ENCODE assay signal across 27 cellular contexts in the genomic region with DNA sequence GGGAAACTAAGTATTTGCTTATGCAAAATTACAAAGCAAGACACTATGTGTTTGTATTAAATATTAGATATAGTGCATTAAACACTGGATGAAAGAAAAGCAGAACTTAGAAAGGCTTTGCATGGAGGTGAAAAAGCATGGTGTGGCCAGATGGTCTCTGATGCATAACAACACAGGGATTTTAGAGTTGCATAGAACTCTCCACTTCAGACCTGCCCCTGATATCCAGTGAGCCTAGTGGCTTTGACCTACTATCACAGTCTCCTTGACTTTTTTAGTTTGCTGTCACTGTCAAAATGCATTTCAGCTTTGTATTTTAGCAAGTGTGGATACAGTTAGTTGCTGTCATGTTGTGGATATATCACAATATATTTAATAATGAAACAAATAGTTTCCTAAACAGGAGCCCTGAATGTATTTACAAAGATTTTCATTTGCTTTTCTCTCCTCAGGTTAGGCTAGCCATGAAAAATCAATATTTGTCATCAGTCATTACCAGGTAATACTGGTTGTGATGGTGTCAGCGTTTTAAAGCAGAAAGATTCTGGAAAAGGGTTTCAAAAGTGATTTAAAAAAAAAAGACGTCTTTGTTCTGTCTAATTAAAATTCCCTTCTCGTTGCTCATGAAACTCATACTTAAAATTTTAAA. TPM values are rescaled to one million over a fixed set of nuclear protein-coding genes. Genes with fewer than 3 reads are reported as not detected.
DNase-seq lines count a peak whose midpoint lies in the region; ATAC-seq and TF ChIP-seq lines count a peak whose summit lies in the region.
"Had no signal": no experiment of that assay in that cellular context is flagged by ENCODE, and none has a peak within 500 bp of the region (broad histone marks: within the 10 kb centered on the region; RNA-seq: fewer than 3 reads in every experiment).

No MANE protein-coding gene starts in this region.

- peaks cover 45% of the 10 kb centered on the region for H3K4me1 Mint-ChIP-seq in WTC11
- H3K4me1 Mint-ChIP-seq in neural crest cell, result peaks cover 37% of the 10 kb centered on the region
- H3K4me1 Mint-ChIP-seq: activated naive CD4-positive, alpha-beta T cell treated with anti-CD3 and anti-CD28 coated beads, Interleukin-2, amount 50 U/mL, for 24 hours; activated T-helper 17 cell treated with anti-CD3 and anti-CD28 coated beads, Interleukin-2, amount 50 U/mL, for 72 hours; CD4-positive, CD25-positive, alpha-beta regulatory T cell; naive thymus-derived CD8-positive, alpha-beta T cell had no signal

- H3K27ac Mint-ChIP-seq in WTC11 (peak overlapping the region; percentile 75), neural crest cell (ENCODE audit: unreplicated experiment) (no peak overlapping the region)
- H3K27ac Mint-ChIP-seq: activated naive CD4-positive, alpha-beta T cell treated with anti-CD3 and anti-CD28 coated beads, Interleukin-2, amount 50 U/mL, for 24 hours; activated T-helper 17 cell treated with anti-CD3 and anti-CD28 coated beads, Interleukin-2, amount 50 U/mL, for 72 hours; naive thymus-derived CD8-positive, alpha-beta T cell had no signal

- CTCF ChIA-PET in WTC11 (lab: Charles Lee), result no interaction called here

- H3K4me3 Mint-ChIP-seq in WTC11 (no peak overlapping the region), neural crest cell (peak overlapping the region; percentile 2)
- H3K4me3 Mint-ChIP-seq: activated naive CD4-positive, alpha-beta T cell treated with anti-CD3 and anti-CD28 coated beads, Interleukin-2, amount 50 U/mL, for 24 hours; activated T-helper 17 cell treated with anti-CD3 and anti-CD28 coated beads, Interleukin-2, amount 50 U/mL, for 72 hours; CD4-positive, CD25-positive, alpha-beta regulatory T cell; naive thymus-derived CD8-positive, alpha-beta T cell had no signal

- no peaks in the 10 kb centered on the region for H3K36me3 Mint-ChIP-seq in WTC11
- no peaks in the 10 kb centered on the region for H3K36me3 Mint-ChIP-seq in neural crest cell (ENCODE audit: low read depth)
- H3K36me3 Mint-ChIP-seq: activated naive CD4-positive, alpha-beta T cell treated with anti-CD3 and anti-CD28 coated beads, Interleukin-2, amount 50 U/mL, for 24 hours; CD4-positive, CD25-positive, alpha-beta regulatory T cell; naive thymus-derived CD8-positive, alpha-beta T cell had no signal

- POLR2A ChIA-PET in WTC11 (lab: Charles Lee), result no interaction called here

- H3K27me3 Mint-ChIP-seq in WTC11 (ENCODE audit: low read depth) (no peaks in the 10 kb centered on the region), neural crest cell (ENCODE audit: low read depth) (no peaks in the 10 kb centered on the region)
- H3K27me3 Mint-ChIP-seq: CD4-positive, CD25-positive, alpha-beta regulatory T cell had no signal

- H3K9me3 Mint-ChIP-seq in WTC11, result no peaks in the 10 kb centered on the region
- no peaks in the 10 kb centered on the region for H3K9me3 Mint-ChIP-seq in neural crest cell
- H3K9me3 Mint-ChIP-seq: activated naive CD4-positive, alpha-beta T cell treated with anti-CD3 and anti-CD28 coated beads, Interleukin-2, amount 50 U/mL, for 24 hours; activated T-helper 17 cell treated with anti-CD3 and anti-CD28 coated beads, Interleukin-2, amount 50 U/mL, for 72 hours; CD4-positive, CD25-positive, alpha-beta regulatory T cell; naive thymus-derived CD8-positive, alpha-beta T cell had no signal

- peak; percentile 93 for ATAC-seq in WTC11
- ATAC-seq in GM21526 (IDR thresholded peaks at IDR 0.05; ENCODE audit: low FRiP score, unreplicated experiment), result no peak
- ATAC-seq: activated T-helper 17 cell treated with anti-CD3 and anti-CD28 coated beads, Interleukin-2, amount 50 U/mL, for 72 hours; naive thymus-derived CD8-positive, alpha-beta T cell; right lobe of liver; Right ventricle myocardium inferior had no signal

- no peak for TF ChIP-seq CTCF in WTC11 (IDR thresholded peaks at IDR 0.05)
- no peak for TF ChIP-seq CTCF in neural crest cell (conservative IDR thresholded peaks at IDR 0.05)

- peak; percentile 62 for DNase-seq in DMS53 (lab: John Stamatoyannopoulos, UW)
- DNase-seq in NCI-H146 (lab: John Stamatoyannopoulos, UW), result peak; percentile 30
- DNase-seq in WTC11 (ENCODE audit: low spot score), result no peak
- no peak for DNase-seq in neural crest cell (ENCODE audit: low read depth, low spot score)
- DNase-seq in NCI-H2107 (lab: John Stamatoyannopoulos, UW), result no peak
- no peak for DNase-seq in LoVo (ENCODE audit: low spot score)
- DNase-seq: activated CD4-positive, alpha-beta T cell treated with anti-CD3 and anti-CD28 coated beads, Interleukin-2, amount 50 U/mL, for 48 hours; activated CD4-positive, CD25-positive, alpha-beta regulatory T cell; activated CD8-positive, alpha-beta memory T cell treated with anti-CD3 and anti-CD28 coated beads, Interleukin-2, amount 50 U/mL, for 4 hours; CD4-positive, CD25-positive, alpha-beta regulatory T cell; cortex of kidney; DMS153; GDM1; GOT3; KBM-7; naive thymus-derived CD8-positive, alpha-beta T cell; NCI-H1436 treated with DMSO at 0.1 percent for 48 hours; right lobe of liver; stimulated activated CD4-positive, alpha-beta T cell treated with anti-CD3 and anti-CD28 coated beads, Interleukin-12 subunit alpha, Interleukin-12 subunit beta, amount 100 ng/mL, for 4 hours; stimulated activated CD4-positive, alpha-beta T cell treated with anti-CD3 and anti-CD28 coated beads, Interleukin-4, amount 100 ng/mL, for 4 hours; stimulated activated naive CD4-positive, alpha-beta T cell treated with Interleukin-2 at 50 U/mL for 16 hours; SW 1271 had no signal

TF ChIP-seq in WTC11, 78 proteins besides CTCF, POLR2A, EP300 and RAD21 (continues in another document):
- TF ChIP-seq FOXK1 (CRISPR knock-in tag; IDR thresholded peaks at IDR 0.05), result no peak
- no peak for TF ChIP-seq ARID4B (CRISPR knock-in tag; IDR thresholded peaks at IDR 0.05; ENCODE audit: borderline replicate concordance)
- no peak for TF ChIP-seq JUN (CRISPR knock-in tag; IDR thresholded peaks at IDR 0.05)
- TF ChIP-seq ZNF396 (CRISPR knock-in tag; IDR thresholded peaks at IDR 0.05; ENCODE audit: borderline replicate concordance), result no peak
- no peak for TF ChIP-seq SMAD4 (CRISPR knock-in tag; IDR thresholded peaks at IDR 0.05)
- no peak for TF ChIP-seq HMGA2 (CRISPR knock-in tag; IDR thresholded peaks at IDR 0.05)
- TF ChIP-seq NFATC4 (CRISPR knock-in tag; IDR thresholded peaks at IDR 0.05), result no peak
- TF ChIP-seq, protein P1, sequence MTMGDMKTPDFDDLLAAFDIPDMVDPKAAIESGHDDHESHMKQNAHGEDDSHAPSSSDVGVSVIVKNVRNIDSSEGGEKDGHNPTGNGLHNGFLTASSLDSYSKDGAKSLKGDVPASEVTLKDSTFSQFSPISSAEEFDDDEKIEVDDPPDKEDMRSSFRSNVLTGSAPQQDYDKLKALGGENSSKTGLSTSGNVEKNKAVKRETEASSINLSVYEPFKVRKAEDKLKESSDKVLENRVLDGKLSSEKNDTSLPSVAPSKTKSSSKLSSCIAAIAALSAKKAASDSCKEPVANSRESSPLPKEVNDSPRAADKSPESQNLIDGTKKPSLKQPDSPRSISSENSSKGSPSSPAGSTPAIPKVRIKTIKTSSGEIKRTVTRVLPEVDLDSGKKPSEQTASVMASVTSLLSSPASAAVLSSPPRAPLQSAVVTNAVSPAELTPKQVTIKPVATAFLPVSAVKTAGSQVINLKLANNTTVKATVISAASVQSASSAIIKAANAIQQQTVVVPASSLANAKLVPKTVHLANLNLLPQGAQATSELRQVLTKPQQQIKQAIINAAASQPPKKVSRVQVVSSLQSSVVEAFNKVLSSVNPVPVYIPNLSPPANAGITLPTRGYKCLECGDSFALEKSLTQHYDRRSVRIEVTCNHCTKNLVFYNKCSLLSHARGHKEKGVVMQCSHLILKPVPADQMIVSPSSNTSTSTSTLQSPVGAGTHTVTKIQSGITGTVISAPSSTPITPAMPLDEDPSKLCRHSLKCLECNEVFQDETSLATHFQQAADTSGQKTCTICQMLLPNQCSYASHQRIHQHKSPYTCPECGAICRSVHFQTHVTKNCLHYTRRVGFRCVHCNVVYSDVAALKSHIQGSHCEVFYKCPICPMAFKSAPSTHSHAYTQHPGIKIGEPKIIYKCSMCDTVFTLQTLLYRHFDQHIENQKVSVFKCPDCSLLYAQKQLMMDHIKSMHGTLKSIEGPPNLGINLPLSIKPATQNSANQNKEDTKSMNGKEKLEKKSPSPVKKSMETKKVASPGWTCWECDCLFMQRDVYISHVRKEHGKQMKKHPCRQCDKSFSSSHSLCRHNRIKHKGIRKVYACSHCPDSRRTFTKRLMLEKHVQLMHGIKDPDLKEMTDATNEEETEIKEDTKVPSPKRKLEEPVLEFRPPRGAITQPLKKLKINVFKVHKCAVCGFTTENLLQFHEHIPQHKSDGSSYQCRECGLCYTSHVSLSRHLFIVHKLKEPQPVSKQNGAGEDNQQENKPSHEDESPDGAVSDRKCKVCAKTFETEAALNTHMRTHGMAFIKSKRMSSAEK (CRISPR knock-in tag; IDR thresholded peaks at IDR 0.05; ENCODE audit: borderline replicate concordance), result no peak

RNA-seq across cellular contexts. Expression of gene CSRNP3, which starts 5.2 kb away (rescaled TPM):
- total RNA-seq in WTC11 (2021) (7.3 to 8.0 TPM (median 8.0 TPM) in 3 replicates), neural crest cell (28.4 and 35.1 TPM in 2 replicates)
- total RNA-seq: activated T-helper 17 cell treated with anti-CD3 and anti-CD28 coated beads, Interleukin-2, amount 50 U/mL, for 72 hours; CD4-positive, CD25-positive, alpha-beta regulatory T cell; HT1080; naive thymus-derived CD8-positive, alpha-beta T cell had no signal

Comparison
In these comparisons a context has a peak if more than half of its experiments do, and no peak if none do; other contexts are left out.
1. DNase-seq: peak in DMS53 (single experiment) and NCI-H146 (single experiment); none in WTC11 (single experiment), neural crest cell (single experiment), NCI-H2107 (single experiment) and LoVo (single experiment).